In genomic region chr19:10510301-10510802, GRCh38 we compare ENCODE assay signal across 8 cellular contexts. TPM values are rescaled to one million over a fixed set of nuclear protein-coding genes. Genes with fewer than 3 reads are reported as not detected.
DNase-seq lines count a peak whose midpoint lies in the region; ATAC-seq and TF ChIP-seq lines count a peak whose summit lies in the region.

No MANE protein-coding gene starts in this region.

- peaks cover 7% of the 10 kb centered on the region for H3K4me1 ChIP-seq in KMS-11 (ENCODE audit: low read depth, poor library complexity, severe bottlenecking)
- no peaks in the 10 kb centered on the region for H3K4me1 ChIP-seq in fibroblast of lung (ENCODE audit: control insufficient read depth, extremely low read depth, insufficient read depth, low read length)

- peak; percentile 85 for TF ChIP-seq CTCF in CD4-positive, alpha-beta T cell (IDR thresholded peaks at IDR 0.05)
- TF ChIP-seq CTCF in KMS-11 (conservative IDR thresholded peaks at IDR 0.05; ENCODE audit: low read depth, low read length): peak; percentile 88
- peak; percentile 58 to 77 for TF ChIP-seq CTCF in fibroblast of lung (conservative IDR thresholded peaks at IDR 0.05 in 1 of 2, IDR thresholded peaks at IDR 0.05 in 1 of 2; ENCODE audit: low read depth in 1 of 2, low read length in 2 of 2)

- H3K4me1 Mint-ChIP-seq in CD4-positive, alpha-beta T cell (ENCODE audit: low read depth): peaks cover 13% of the 10 kb centered on the region

- no peaks in the 10 kb centered on the region for H3K9me3 Mint-ChIP-seq in CD4-positive, alpha-beta T cell

- intact Hi-C loops in CD4-positive, alpha-beta T cell (cut with DNase I, micrococcal nuclease): no loop called here
- intact Hi-C loops in posterior vena cava (cut with DNase I): no loop called here

- ATAC-seq in CD4-positive, alpha-beta T cell (ENCODE audit: poor library complexity): no peak
- ATAC-seq in GM19463 (IDR thresholded peaks at IDR 0.05; ENCODE audit: unreplicated experiment): no peak

- no peaks in the 10 kb centered on the region for H3K36me3 Mint-ChIP-seq in CD4-positive, alpha-beta T cell (ENCODE audit: low read depth)

- H3K9ac ChIP-seq in KMS-11 (no peak overlapping the region), fibroblast of lung (ENCODE audit: insufficient read depth, low read length) (no peak overlapping the region)

- H2AFZ ChIP-seq in KMS-11 (ENCODE audit: low read depth) (peak overlapping the region; percentile 29; the same call in 1 of the 2 replicates), fibroblast of lung (ENCODE audit: low read length) (no peak overlapping the region)

- no peak overlapping the region for H3K4me3 Mint-ChIP-seq in CD4-positive, alpha-beta T cell

- H3K27ac Mint-ChIP-seq in CD4-positive, alpha-beta T cell: no peak overlapping the region

- H3K36me3 ChIP-seq in KMS-11 (ENCODE audit: insufficient read depth) (no peaks in the 10 kb centered on the region), fibroblast of lung (ENCODE audit: control insufficient read depth, insufficient read depth, low read length) (no peaks in the 10 kb centered on the region)

- H3K4me3 ChIP-seq in KMS-11 (IDR thresholded peaks at IDR 0.05; ENCODE audit: insufficient read depth, low read depth, low read length): no peak overlapping the region
- H3K4me3 ChIP-seq in fibroblast of lung (replicated peaks in 1 of 4; ENCODE audit: control extremely low read depth in 1 of 4, insufficient read depth in 1 of 4, low read depth in 3 of 4, low read length in 4 of 4): no peak overlapping the region

- H3K79me2 ChIP-seq in KMS-11 (ENCODE audit: insufficient read depth, low read depth): no peaks in the 10 kb centered on the region
- H3K79me2 ChIP-seq in fibroblast of lung (ENCODE audit: control insufficient read depth, insufficient read depth, low read length): no peaks in the 10 kb centered on the region

- no peak overlapping the region for H3K27ac ChIP-seq in CD4-positive, alpha-beta T cell (ENCODE audit: low read depth, low read length)
- H3K27ac ChIP-seq in KMS-11: no peak overlapping the region
- no peak overlapping the region for H3K27ac ChIP-seq in fibroblast of lung (ENCODE audit: insufficient read depth, low read length)

- CTCF ChIA-PET in CD4-positive, alpha-beta T cell (lab: Charles Lee): interaction anchor here (1.0 kb wide), 1 partner anchor 12 kb away, joined by 3 read pairs; no protein-coding TSS in a partner anchor

- H3K27me3 Mint-ChIP-seq in CD4-positive, alpha-beta T cell: peaks cover 28% of the 10 kb centered on the region

- no peak overlapping the region; the same call in 1 of the 2 replicates for H3K4me2 ChIP-seq in KMS-11
- H3K4me2 ChIP-seq in fibroblast of lung (ENCODE audit: extremely low read depth, insufficient read depth, low read length): no peak overlapping the region

- peaks cover 23% of the 10 kb centered on the region for H3K27me3 ChIP-seq in CD4-positive, alpha-beta T cell (ENCODE audit: control insufficient read depth, insufficient read depth, low read length)
- H3K27me3 ChIP-seq in KMS-11 (ENCODE audit: insufficient read depth, low read depth) (no peaks in the 10 kb centered on the region), fibroblast of lung (ENCODE audit: control insufficient read depth, insufficient read depth, low read length) (peaks cover 23% of the 10 kb centered on the region)

- no peaks in the 10 kb centered on the region for H4K20me1 ChIP-seq in KMS-11 (ENCODE audit: insufficient read depth)
- H4K20me1 ChIP-seq in fibroblast of lung (ENCODE audit: control insufficient read depth, extremely low read depth, insufficient read depth, low read length): no peaks in the 10 kb centered on the region

- POLR2A ChIA-PET in CD4-positive, alpha-beta T cell (lab: Charles Lee): no interaction called here

- no peaks in the 10 kb centered on the region for H3K9me3 ChIP-seq in CD4-positive, alpha-beta T cell (ENCODE audit: control insufficient read depth, low read length)
- H3K9me3 ChIP-seq in fibroblast of lung (ENCODE audit: control insufficient read depth, insufficient read depth, low read depth, low read length): no peaks in the 10 kb centered on the region

- peak; percentile 24 to 69 (median 58) for DNase-seq in CD4-positive, alpha-beta T cell
- DNase-seq in activated T-cell treated with anti-CD3 and anti-CD28 coated beads for 4 hours: peak; percentile 53
- no peak for DNase-seq in fibroblast of lung (ENCODE audit: low read depth in 2 of 2)
- peak; percentile 31 for DNase-seq in stimulated activated CD4-positive, alpha-beta T cell treated with anti-CD3 and anti-CD28 coated beads, Interleukin-1b, Interleukin-23, amount 100 ng/mL, for 48 hours
- DNase-seq in superior temporal gyrus (ENCODE audit: extremely low spot score): no peak
- no peak for DNase-seq in posterior vena cava (ENCODE audit: low spot score)

RNA-seq across cellular contexts. Expression of gene S1PR5, which starts 6.9 kb away (rescaled TPM):
- total RNA-seq in CD4-positive, alpha-beta T cell: under 1 TPM; 0.55 to 0.92 TPM
- total RNA-seq in fibroblast of lung: under 0.01 TPM in 1 of 2 replicates, not detected in the other
- polyA plus RNA-seq in fibroblast of lung: 0.02 and 0.19 TPM in 2 replicates
- polyA plus RNA-seq in fibroblast of lung (2012): 0.15 TPM in 1 of 2 replicates, not detected in the other
- polyA minus RNA-seq in fibroblast of lung (ENCODE audit: low replicate concordance): not detected in 2 replicates
- total RNA-seq in posterior vena cava: not detected

RNA-seq across cellular contexts. Expression of gene KEAP1, which starts 7.2 kb away (rescaled TPM):
- total RNA-seq in CD4-positive, alpha-beta T cell: 10 to 100 TPM; 10.5 to 11.6 TPM
- total RNA-seq in fibroblast of lung: 81.7 and 103 TPM in 2 replicates
- 36.1 and 51.3 TPM in 2 replicates for polyA plus RNA-seq in fibroblast of lung
- polyA plus RNA-seq in fibroblast of lung (2012): 53.7 and 78.4 TPM in 2 replicates
- polyA minus RNA-seq in fibroblast of lung (ENCODE audit: low replicate concordance): 237 and 316 TPM in 2 replicates
- total RNA-seq in posterior vena cava: 10 to 100 TPM; 37.4 to 48.1 TPM

RNA-seq across cellular contexts. Expression of gene ATG4D, which starts 33.4 kb away (rescaled TPM):
- total RNA-seq in CD4-positive, alpha-beta T cell: 10 to 100 TPM; 81.1 to 84.6 TPM
- total RNA-seq in fibroblast of lung (13.4 and 14.9 TPM in 2 replicates), posterior vena cava (10 to 100 TPM; 14.2 to 14.8 TPM)
- polyA plus RNA-seq in fibroblast of lung: 7.2 and 12.8 TPM in 2 replicates
- 12.5 and 19.3 TPM in 2 replicates for polyA plus RNA-seq in fibroblast of lung (2012)
- 22.8 and 39.0 TPM in 2 replicates for polyA minus RNA-seq in fibroblast of lung (ENCODE audit: low replicate concordance)

RNA-seq across cellular contexts. Expression of gene KRI1, which starts 55.5 kb away (rescaled TPM):
- 10 to 100 TPM; 36.8 to 39.6 TPM for total RNA-seq in CD4-positive, alpha-beta T cell
- total RNA-seq in fibroblast of lung (8.6 and 10.0 TPM in 2 replicates), posterior vena cava (10 to 100 TPM; 15.1 to 16.5 TPM)
- polyA plus RNA-seq in fibroblast of lung: 9.4 and 12.6 TPM in 2 replicates
- polyA plus RNA-seq in fibroblast of lung (2012): 11.8 and 15.9 TPM in 2 replicates
- 7.6 and 17.5 TPM in 2 replicates for polyA minus RNA-seq in fibroblast of lung (ENCODE audit: low replicate concordance)

RNA-seq across cellular contexts. Expression of gene CDKN2D, which starts 58.4 kb away (rescaled TPM):
- 10 to 100 TPM; 83.3 to 84.0 TPM for total RNA-seq in CD4-positive, alpha-beta T cell
- total RNA-seq in fibroblast of lung: 3.9 and 10.7 TPM in 2 replicates
- polyA plus RNA-seq in fibroblast of lung: 9.7 and 15.7 TPM in 2 replicates
- 8.5 and 17.1 TPM in 2 replicates for polyA plus RNA-seq in fibroblast of lung (2012)
- polyA minus RNA-seq in fibroblast of lung (ENCODE audit: low replicate concordance): 4.0 and 17.0 TPM in 2 replicates
- total RNA-seq in posterior vena cava: 10 to 100 TPM in 1 of 2 donors, 1 to 10 TPM in 1; 8.1 to 15.0 TPM

Comparison
In these comparisons a context has a peak if more than half of its experiments do, and no peak if none do; other contexts are left out.
1. DNase-seq: peak in CD4-positive, alpha-beta T cell (10 of 10), activated T-cell treated with anti-CD3 and anti-CD28 coated beads for 4 hours (single experiment) and stimulated activated CD4-positive, alpha-beta T cell treated with anti-CD3 and anti-CD28 coated beads, Interleukin-1b, Interleukin-23, amount 100 ng/mL, for 48 hours (single experiment); none in fibroblast of lung (0 of 2), superior temporal gyrus (single experiment) and posterior vena cava (single experiment).
2. Peak in every context shown above with its lines, with median percentiles within 50 percentile points of each other: CTCF ChIP-seq.